18 cellular contexts compared by ENCODE assay signal in the genomic region with DNA sequence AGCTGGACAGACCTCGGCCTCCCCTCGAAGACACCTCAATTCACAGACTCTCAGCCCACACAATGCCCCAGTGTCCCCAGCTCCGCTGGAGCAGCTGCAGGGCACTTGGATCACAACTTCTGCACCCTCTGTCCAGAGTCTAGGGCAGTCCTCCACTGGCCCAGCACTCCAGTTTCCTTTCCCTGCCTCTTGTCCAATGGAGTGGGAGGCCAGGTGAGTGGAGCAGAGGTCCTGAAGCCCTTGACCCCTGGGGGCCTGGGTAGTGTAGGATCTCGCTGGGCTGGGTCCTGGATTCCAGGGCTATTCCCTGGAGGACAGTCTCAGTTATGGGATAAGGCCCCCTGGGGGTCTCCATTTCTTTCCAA. TPM values are rescaled to one million over a fixed set of nuclear protein-coding genes. Genes with fewer than 3 reads are reported as not detected.
DNase-seq lines count a peak whose midpoint lies in the region; ATAC-seq and TF ChIP-seq lines count a peak whose summit lies in the region.
"Had no signal": no experiment of that assay in that cellular context is flagged by ENCODE, and none has a peak within 500 bp of the region (broad histone marks: within the 10 kb centered on the region; RNA-seq: fewer than 3 reads in every experiment).

No MANE protein-coding gene starts in this region.

- no peak overlapping the region for H3K4me3 Mint-ChIP-seq in progenitor cell of endocrine pancreas (ENCODE audit: low read depth)
- no peak overlapping the region for H3K4me3 Mint-ChIP-seq in stimulated activated naive B cell treated with anti-CD40 and anti-IgM and Interleukin-4, amounts not matched to agents 10 μg/mL and 1 μg/mL and 100 μg/mL, for 72 hours
- H3K4me3 Mint-ChIP-seq: CD8-positive, alpha-beta T cell; H9 had no signal

- no peak overlapping the region for H3K4me3 ChIP-seq in gastroesophageal sphincter
- H3K4me3 ChIP-seq: BLaER1, GM23248 had no signal

- H3K4me1 ChIP-seq in gastroesophageal sphincter = peaks cover 0 to 13% (median 0%) of the 10 kb centered on the region in 3 donors

- H3K36me3 ChIP-seq in gastroesophageal sphincter = peaks cover 0 to 81% of the 10 kb centered on the region in 2 donors

- TF ChIP-seq EP300 in gastroesophageal sphincter (IDR thresholded peaks at IDR 0.05) = no peak

- TF ChIP-seq POLR2A in gastroesophageal sphincter (IDR thresholded peaks at IDR 0.05) = no peak

- no peak for TF ChIP-seq CTCF in RWPE1 (conservative IDR thresholded peaks at IDR 0.05; ENCODE audit: low read depth)
- TF ChIP-seq CTCF in gastroesophageal sphincter (IDR thresholded peaks at IDR 0.05) = no peak
- no peak for TF ChIP-seq CTCF in progenitor cell of endocrine pancreas (IDR thresholded peaks at IDR 0.05; ENCODE audit: unreplicated experiment)

- no peaks in the 10 kb centered on the region for H3K27me3 ChIP-seq in gastroesophageal sphincter
- H3K27me3 ChIP-seq: BLaER1 had no signal

- no peaks in the 10 kb centered on the region for H3K27me3 Mint-ChIP-seq in progenitor cell of endocrine pancreas
- no peaks in the 10 kb centered on the region for H3K27me3 Mint-ChIP-seq in stimulated activated naive B cell treated with anti-CD40 and anti-IgM and Interleukin-4, amounts not matched to agents 10 μg/mL and 1 μg/mL and 100 μg/mL, for 72 hours

- H3K4me1 Mint-ChIP-seq in progenitor cell of endocrine pancreas (ENCODE audit: low read depth) = peaks cover 11% of the 10 kb centered on the region
- peaks cover 9 to 10% of the 10 kb centered on the region in 2 donors for H3K4me1 Mint-ChIP-seq in stimulated activated naive B cell treated with anti-CD40 and anti-IgM and Interleukin-4, amounts not matched to agents 10 μg/mL and 1 μg/mL and 100 μg/mL, for 72 hours

- no peaks in the 10 kb centered on the region for H3K9me3 ChIP-seq in gastroesophageal sphincter
- H3K9me3 ChIP-seq: BLaER1 had no signal

- ATAC-seq in gastroesophageal sphincter (no peak), GM18858 (IDR thresholded peaks at IDR 0.05; ENCODE audit: unreplicated experiment) (no peak), GM21526 (IDR thresholded peaks at IDR 0.05; ENCODE audit: low FRiP score, unreplicated experiment) (no peak)
- no peak for ATAC-seq in stimulated activated naive B cell treated with anti-CD40 and anti-IgM and Interleukin-4, amounts not matched to agents 10 μg/mL and 1 μg/mL and 100 μg/mL, for 72 hours (replicated peaks)

- H3K27ac ChIP-seq in RWPE1 (peak overlapping the region; percentile 16; the same call in 1 of the 2 replicates), gastroesophageal sphincter (peak overlapping the region in 3 of 4 donors; percentile 16 to 52 (median 47))
- H3K27ac ChIP-seq: 22Rv1, GM23248, HL-60, KMS-11 had no signal

- WGBS in gastroesophageal sphincter (ENCODE audit: low coverage in 1 of 2), 2 donors = 80 to 100% methylated on average over 1 of the region's 4 CpGs

- CTCF ChIA-PET in RWPE1 (lab: Yijun Ruan, JAX) = interaction anchor here (0.5 to 3.6 kb wide), 8 partner anchors 10 to 411 kb away, joined by 3 to 14 read pairs (median 4); no protein-coding TSS in a partner anchor

- H3K27ac Mint-ChIP-seq in progenitor cell of endocrine pancreas = peak overlapping the region; percentile 62
- no peak overlapping the region for H3K27ac Mint-ChIP-seq in stimulated activated naive B cell treated with anti-CD40 and anti-IgM and Interleukin-4, amounts not matched to agents 10 μg/mL and 1 μg/mL and 100 μg/mL, for 72 hours
- H3K27ac Mint-ChIP-seq: CD8-positive, alpha-beta T cell had no signal

- peak; percentile 13 for DNase-seq in activated T-cell treated with anti-CD3 and anti-CD28 coated beads, Interleukin-2, amount 50 U/mL, for 1 hour
- DNase-seq in activated T-cell treated with anti-CD3 and anti-CD28 coated beads for 4 hours (no peak), RWPE1 (ENCODE audit: low spot score) (no peak), progenitor cell of endocrine pancreas (ENCODE audit: low spot score, unreplicated experiment) (no peak)
- no peak for DNase-seq in stimulated activated naive B cell treated with anti-CD40 and anti-IgM and Interleukin-4, amounts not matched to agents 10 μg/mL and 1 μg/mL and 100 μg/mL, for 72 hours
- DNase-seq: NCI-H1105, NCI-H774 had no signal

- peaks cover 15% of the 10 kb centered on the region for H3K36me3 Mint-ChIP-seq in progenitor cell of endocrine pancreas (ENCODE audit: insufficient read depth)
- peaks cover 54 to 55% of the 10 kb centered on the region in 2 donors for H3K36me3 Mint-ChIP-seq in stimulated activated naive B cell treated with anti-CD40 and anti-IgM and Interleukin-4, amounts not matched to agents 10 μg/mL and 1 μg/mL and 100 μg/mL, for 72 hours

- POLR2A ChIA-PET in RWPE1 (lab: Yijun Ruan, JAX; ENCODE audit: low non-redundant PET) = no interaction called here

- no peaks in the 10 kb centered on the region for H3K9me3 Mint-ChIP-seq in progenitor cell of endocrine pancreas (ENCODE audit: low read depth)
- H3K9me3 Mint-ChIP-seq in stimulated activated naive B cell treated with anti-CD40 and anti-IgM and Interleukin-4, amounts not matched to agents 10 μg/mL and 1 μg/mL and 100 μg/mL, for 72 hours = no peaks in the 10 kb centered on the region
- H3K9me3 Mint-ChIP-seq: CD8-positive, alpha-beta T cell; H9 had no signal

RNA-seq across cellular contexts. Expression of a gene that starts 11.8 kb away (rescaled TPM):
- total RNA-seq in gastroesophageal sphincter (10 to 100 TPM; 11.9 to 34.4 (median 18.2) TPM), progenitor cell of endocrine pancreas (73.1 and 81.0 TPM in 2 replicates)
- total RNA-seq: GM23248, HT1080 had no signal

RNA-seq across cellular contexts. Expression of a gene that starts 23.0 kb away (rescaled TPM):
- total RNA-seq in gastroesophageal sphincter (10 to 100 TPM in 3 of 4 donors, 1 to 10 TPM in 1; 6.7 to 24.2 (median 19.2) TPM), progenitor cell of endocrine pancreas (43.4 and 44.2 TPM in 2 replicates)

RNA-seq across cellular contexts. Expression of a gene that starts 46.4 kb away (rescaled TPM):
- total RNA-seq in gastroesophageal sphincter (100 to 1,000 TPM in 1 of 4 donors, 10 to 100 TPM in 3; 33.8 to 126 (median 58.7) TPM), progenitor cell of endocrine pancreas (14.3 and 14.7 TPM in 2 replicates)
